In genomic region chr2:118836411-118836930, GRCh38 we compare ENCODE assay signal across 2 cellular contexts.
TF ChIP-seq lines count a peak whose summit lies in the region.

No MANE protein-coding gene starts in this region.

TF ChIP-seq in SK-N-SH treated with all-trans-retinoic acid at 6 μM for 48 hours, 23 proteins besides CTCF, POLR2A, EP300 and RAD21 (continued from another document):
- TF ChIP-seq TSHZ2 (CRISPR knock-in tag; IDR thresholded peaks at IDR 0.05), result no peak
- no peak for TF ChIP-seq PPARA (CRISPR knock-in tag; IDR thresholded peaks at IDR 0.05; ENCODE audit: borderline replicate concordance)
- no peak for TF ChIP-seq POU6F1 (CRISPR knock-in tag; IDR thresholded peaks at IDR 0.05; ENCODE audit: borderline replicate concordance, low read depth)
- no peak for TF ChIP-seq ARNTL (CRISPR knock-in tag; IDR thresholded peaks at IDR 0.05; ENCODE audit: borderline replicate concordance, low read depth)
- no peak for TF ChIP-seq ZFP3 (CRISPR knock-in tag; IDR thresholded peaks at IDR 0.05)
- TF ChIP-seq GLIS3 (CRISPR knock-in tag; IDR thresholded peaks at IDR 0.05), result no peak
TF ChIP-seq in SK-N-SH treated with all-trans-retinoic acid at 6 μM for 48 hours: peak in this region for 0.

TF ChIP-seq in WTC11, 78 proteins besides CTCF, POLR2A, EP300 and RAD21 (continued from another document):
- no peak for TF ChIP-seq PRDM15 (CRISPR knock-in tag; IDR thresholded peaks at IDR 0.05)
- no peak for TF ChIP-seq ERG (CRISPR knock-in tag; IDR thresholded peaks at IDR 0.05)
- TF ChIP-seq ZNF512 (CRISPR knock-in tag; IDR thresholded peaks at IDR 0.05; ENCODE audit: borderline replicate concordance), result no peak
- no peak for TF ChIP-seq TEAD1 (CRISPR knock-in tag; IDR thresholded peaks at IDR 0.05)
- no peak for TF ChIP-seq JUN (CRISPR knock-in tag; IDR thresholded peaks at IDR 0.05)
- TF ChIP-seq FOXK1 (CRISPR knock-in tag; IDR thresholded peaks at IDR 0.05), result no peak
- no peak for TF ChIP-seq FOXP4 (CRISPR knock-in tag; IDR thresholded peaks at IDR 0.05)
